In genomic region chr2:63601061-63601460, GRCh38 we compare ENCODE assay signal across 12 cellular contexts.
"Had no signal": no experiment of that assay in that cellular context is flagged by ENCODE, and none has a peak within 500 bp of the region (broad histone marks: within the 10 kb centered on the region; RNA-seq: fewer than 3 reads in every experiment).

No MANE protein-coding gene starts in this region.

- H3K27me3 Mint-ChIP-seq: central memory CD8-positive, alpha-beta T cell; stimulated activated naive CD8-positive, alpha-beta T cell treated with anti-CD3 and anti-CD28 coated beads, Interleukin-15, Interleukin-2, amounts not matched to agents 100 ng/mL and 50 ng/mL, for 24 hours; T-helper 17 cell had no signal

- H3K9me3 Mint-ChIP-seq: central memory CD8-positive, alpha-beta T cell; immature natural killer cell; stimulated activated naive CD8-positive, alpha-beta T cell treated with anti-CD3 and anti-CD28 coated beads, Interleukin-15, Interleukin-2, amounts not matched to agents 100 ng/mL and 50 ng/mL, for 24 hours had no signal

- ATAC-seq: sciatic nerve, T-helper 17 cell had no signal

- H3K9me3 ChIP-seq: thoracic aorta had no signal

- H3K27ac ChIP-seq: thoracic aorta had no signal

- H3K4me3 Mint-ChIP-seq: central memory CD8-positive, alpha-beta T cell; immature natural killer cell; stimulated activated naive CD8-positive, alpha-beta T cell treated with anti-CD3 and anti-CD28 coated beads, Interleukin-15, Interleukin-2, amounts not matched to agents 100 ng/mL and 50 ng/mL, for 24 hours; T-helper 17 cell had no signal

- H3K4me3 ChIP-seq: lung, thoracic aorta had no signal

- DNase-seq: activated CD4-positive, alpha-beta T cell treated with anti-CD3 and anti-CD28 coated beads, Interleukin-2, amount 50 U/mL, for 4 hours; activated naive CD4-positive, alpha-beta T cell treated with Interleukin-2 at 50 U/mL for 16 hours; erythroblast; immature natural killer cell; stimulated activated CD4-positive, alpha-beta T cell treated with anti-CD3 and anti-CD28 coated beads, Interleukin-12 subunit alpha, Interleukin-12 subunit beta, amount 100 ng/mL, for 4 hours; stimulated activated CD4-positive, alpha-beta T cell treated with anti-CD3 and anti-CD28 coated beads, Interleukin-2, amount 100 ng/mL, for 48 hours; T-helper 17 cell had no signal

- H3K27ac Mint-ChIP-seq: T-helper 17 cell had no signal
